ENCODE assay signal across 18 cellular contexts in the genomic region with DNA sequence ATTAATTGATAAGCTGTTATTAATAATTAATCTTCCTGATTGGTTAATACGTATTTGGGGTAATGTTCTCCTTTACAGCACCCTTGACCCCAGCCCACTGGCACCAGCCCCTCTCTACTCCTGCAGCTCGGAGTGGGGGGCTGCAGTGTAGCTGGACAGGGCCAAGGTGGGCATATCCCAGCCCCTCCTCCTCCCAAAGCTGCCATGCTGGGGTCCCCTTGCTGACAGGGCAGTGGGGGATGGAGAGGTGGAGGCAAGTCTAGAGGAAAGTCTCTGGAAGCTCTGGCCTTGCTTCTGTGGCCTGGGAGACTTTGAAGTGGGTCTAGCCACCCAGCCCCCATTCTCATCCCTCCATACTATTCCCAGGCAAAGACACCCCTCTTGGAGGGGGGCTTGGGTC. TPM values are rescaled to one million over a fixed set of nuclear protein-coding genes. Genes with fewer than 3 reads are reported as not detected.
DNase-seq lines count a peak whose midpoint lies in the region; ATAC-seq and TF ChIP-seq lines count a peak whose summit lies in the region.
"Had no signal": no experiment of that assay in that cellular context is flagged by ENCODE, and none has a peak within 500 bp of the region (broad histone marks: within the 10 kb centered on the region; RNA-seq: fewer than 3 reads in every experiment).

No MANE protein-coding gene starts in this region.

- intact Hi-C loops in natural killer cell (cut with micrococcal nuclease): no loop called here
- intact Hi-C loops in posterior vena cava (cut with DNase I): no loop called here
- intact Hi-C loops in thyroid gland (cut with DNase I): no loop called here

- ATAC-seq in natural killer cell treated with Interleukin-12 subunit alpha and Interleukin-12 subunit beta and Interleukin-15 and Interleukin-18, amount 100 ng/mL, for 72 hours: no peak
- ATAC-seq in natural killer cell (no peak), GM18909 (IDR thresholded peaks at IDR 0.05; ENCODE audit: poor library complexity, unreplicated experiment) (no peak)
- ATAC-seq: A549, GM12878, GM23338 had no signal

- no peaks in the 10 kb centered on the region for H3K27me3 ChIP-seq in thyroid gland
- H3K27me3 ChIP-seq: BE2C had no signal

- H3K9me3 ChIP-seq in thyroid gland: no peaks in the 10 kb centered on the region
- H3K9me3 ChIP-seq: A549, BE2C, Caco-2 had no signal

- peaks cover 0 to under 1% of the 10 kb centered on the region in 2 donors for H3K4me1 Mint-ChIP-seq in natural killer cell treated with Interleukin-12 subunit alpha and Interleukin-12 subunit beta and Interleukin-15 and Interleukin-18, amount 100 ng/mL, for 72 hours (ENCODE audit: low read depth in 2 of 2)
- H3K4me1 Mint-ChIP-seq in natural killer cell (peaks cover 0 to 7% of the 10 kb centered on the region in 2 donors), chondrocyte (ENCODE audit: low read depth) (no peaks in the 10 kb centered on the region)
- H3K4me1 Mint-ChIP-seq: CD8-positive, alpha-beta memory T cell had no signal

- peak; percentile 45 for DNase-seq in natural killer cell treated with Interleukin-12 subunit alpha and Interleukin-12 subunit beta and Interleukin-15 and Interleukin-18, amount 100 ng/mL, for 72 hours (ENCODE audit: low spot score)
- DNase-seq in natural killer cell: no peak
- DNase-seq in chondrocyte (ENCODE audit: low spot score): peak; percentile 39
- DNase-seq in posterior vena cava (ENCODE audit: low spot score): peak; percentile 66
- DNase-seq in thyroid gland: no peak
- no peak for DNase-seq in RPMI8226
- DNase-seq: BE2C; Caco-2; CD8-positive, alpha-beta memory T cell; DMS53; H7; IMR-90 had no signal

- peaks cover 0 to 8% of the 10 kb centered on the region in 2 donors for H3K4me1 ChIP-seq in thyroid gland
- H3K4me1 ChIP-seq: A549, BE2C, Caco-2 had no signal

- peaks cover 2 to 10% of the 10 kb centered on the region in 2 donors for H3K27me3 Mint-ChIP-seq in natural killer cell treated with Interleukin-12 subunit alpha and Interleukin-12 subunit beta and Interleukin-15 and Interleukin-18, amount 100 ng/mL, for 72 hours
- H3K27me3 Mint-ChIP-seq in natural killer cell (ENCODE audit: low read depth in 2 of 2): peaks cover 10 to 12% of the 10 kb centered on the region in 2 donors
- H3K27me3 Mint-ChIP-seq in chondrocyte (ENCODE audit: low read depth): peaks cover 14% of the 10 kb centered on the region

- no peak for TF ChIP-seq CTCF in natural killer cell (IDR thresholded peaks at IDR 0.05)
- TF ChIP-seq CTCF in chondrocyte (IDR thresholded peaks at IDR 0.05): no peak
- no peak for TF ChIP-seq CTCF in thyroid gland (IDR thresholded peaks at IDR 0.05)

- no peak overlapping the region for H3K27ac Mint-ChIP-seq in natural killer cell treated with Interleukin-12 subunit alpha and Interleukin-12 subunit beta and Interleukin-15 and Interleukin-18, amount 100 ng/mL, for 72 hours
- no peak overlapping the region for H3K27ac Mint-ChIP-seq in natural killer cell
- H3K27ac Mint-ChIP-seq in chondrocyte (ENCODE audit: unreplicated experiment): no peak overlapping the region
- H3K27ac Mint-ChIP-seq: CD8-positive, alpha-beta memory T cell; GM23338 had no signal

- H3K27ac ChIP-seq in thyroid gland: no peak overlapping the region
- H3K27ac ChIP-seq: A549, C4-2B had no signal

- H3K36me3 Mint-ChIP-seq in natural killer cell treated with Interleukin-12 subunit alpha and Interleukin-12 subunit beta and Interleukin-15 and Interleukin-18, amount 100 ng/mL, for 72 hours: no peaks in the 10 kb centered on the region
- no peaks in the 10 kb centered on the region for H3K36me3 Mint-ChIP-seq in natural killer cell
- no peaks in the 10 kb centered on the region for H3K36me3 Mint-ChIP-seq in chondrocyte (ENCODE audit: low read depth)
- H3K36me3 Mint-ChIP-seq: CD8-positive, alpha-beta memory T cell had no signal

- no peaks in the 10 kb centered on the region for H3K36me3 ChIP-seq in thyroid gland
- H3K36me3 ChIP-seq: BE2C had no signal

- WGBS in thyroid gland, 2 donors: 92 to 93% methylated on average over 2 of the region's 2 CpGs

- H3K4me3 Mint-ChIP-seq in natural killer cell treated with Interleukin-12 subunit alpha and Interleukin-12 subunit beta and Interleukin-15 and Interleukin-18, amount 100 ng/mL, for 72 hours: no peak overlapping the region
- H3K4me3 Mint-ChIP-seq in natural killer cell (no peak overlapping the region), chondrocyte (ENCODE audit: unreplicated experiment) (no peak overlapping the region)
- H3K4me3 Mint-ChIP-seq: CD8-positive, alpha-beta memory T cell; GM23338 had no signal

- no peak for TF ChIP-seq POLR2A in thyroid gland (IDR thresholded peaks at IDR 0.05)

- H3K9me3 Mint-ChIP-seq in natural killer cell treated with Interleukin-12 subunit alpha and Interleukin-12 subunit beta and Interleukin-15 and Interleukin-18, amount 100 ng/mL, for 72 hours: no peaks in the 10 kb centered on the region
- H3K9me3 Mint-ChIP-seq in natural killer cell (no peaks in the 10 kb centered on the region), chondrocyte (ENCODE audit: low read depth) (no peaks in the 10 kb centered on the region)
- H3K9me3 Mint-ChIP-seq: CD8-positive, alpha-beta memory T cell; GM23338 had no signal

- no peak overlapping the region for H3K4me3 ChIP-seq in thyroid gland (replicated peaks in 1 of 3)
- H3K4me3 ChIP-seq: A549, GM12878, GM23338 had no signal

RNA-seq across cellular contexts. Expression of gene HCN4, which starts 35.8 kb away (rescaled TPM):
- total RNA-seq in natural killer cell treated with Interleukin-12 subunit alpha and Interleukin-12 subunit beta and Interleukin-15 and Interleukin-18, amount 100 ng/mL, for 72 hours: not detected
- total RNA-seq in natural killer cell (not detected), chondrocyte (0.05 TPM in 2 of 3 replicates, not detected in the other), posterior vena cava (not detected), thyroid gland (under 1 TPM in 2 of 4 donors, not detected in 2; under 0.01 to 0.10 TPM)
- total RNA-seq: Daoy, IMR-90 had no signal

Comparison
In these comparisons a context has a peak if more than half of its experiments do, and no peak if none do; other contexts are left out.
1. DNase-seq: peak in natural killer cell treated with Interleukin-12 subunit alpha and Interleukin-12 subunit beta and Interleukin-15 and Interleukin-18, amount 100 ng/mL, for 72 hours (single experiment), chondrocyte (single experiment) and posterior vena cava (single experiment); none in natural killer cell (single experiment), thyroid gland (0 of 2) and RPMI8226 (single experiment).